18 cellular contexts compared by ENCODE assay signal in genomic region chr7:28017372-28017771, GRCh38.
DNase-seq lines count a peak whose midpoint lies in the region; FAIRE-seq and TF ChIP-seq lines count a peak whose summit lies in the region.
"Had no signal": no experiment of that assay in that cellular context is flagged by ENCODE, and none has a peak within 500 bp of the region (broad histone marks: within the 10 kb centered on the region; RNA-seq: fewer than 3 reads in every experiment).

No MANE protein-coding gene starts in this region.

- TF ChIP-seq CTCF in fibroblast of pulmonary artery (IDR thresholded peaks at IDR 0.05; ENCODE audit: low read length, missing control alignments): no peak
- no peak for TF ChIP-seq CTCF in sigmoid colon (IDR thresholded peaks at IDR 0.05)

- in situ Hi-C loops in SK-MEL-5 (cut with HindIII; ENCODE audit: low pct_unique_long_range_greater_than_20kb, low sequenced_read_pairs): no loop called here

- WGBS in sigmoid colon, 2 donors: 97 to 98% methylated on average over 4 of the region's 4 CpGs
- WGBS in small intestine, 3 donors: 83 to 96% (median 94%) methylated on average over 4 of the region's 4 CpGs

- no peak for FAIRE-seq in small intestine (lab: Jason Lieb, UNC)
- FAIRE-seq: endometrium had no signal

- H3K36me3 ChIP-seq in sigmoid colon (no peaks in the 10 kb centered on the region), small intestine (ENCODE audit: control insufficient read depth in 2 of 2, insufficient read depth in 2 of 2, low read length in 2 of 2) (no peaks in the 10 kb centered on the region)
- H3K36me3 ChIP-seq: BLaER1, neutrophil had no signal

- H3K27me3 ChIP-seq in sigmoid colon (no peaks in the 10 kb centered on the region), small intestine (ENCODE audit: control insufficient read depth in 2 of 2, insufficient read depth in 2 of 2, low read length in 2 of 2) (no peaks in the 10 kb centered on the region)
- H3K27me3 ChIP-seq: BLaER1, neutrophil had no signal

- peaks cover 0 to 99% (median 69%) of the 10 kb centered on the region in 4 donors for H3K4me1 ChIP-seq in sigmoid colon
- no peaks in the 10 kb centered on the region for H3K4me1 ChIP-seq in small intestine (ENCODE audit: control insufficient read depth in 2 of 2, insufficient read depth in 1 of 2, low read depth in 1 of 2, low read length in 1 of 2)

- no peak for TF ChIP-seq POLR2A in sigmoid colon (IDR thresholded peaks at IDR 0.05)

- H3K4me3 ChIP-seq in fibroblast of pulmonary artery (replicated peaks; ENCODE audit: low read depth, low read length): no peak overlapping the region
- H3K4me3 ChIP-seq in sigmoid colon: no peak overlapping the region
- no peak overlapping the region for H3K4me3 ChIP-seq in small intestine (ENCODE audit: low read depth in 1 of 2, low read length in 2 of 2)
- H3K4me3 ChIP-seq: BLaER1 had no signal

- H3K9me3 ChIP-seq in sigmoid colon (no peaks in the 10 kb centered on the region), small intestine (ENCODE audit: control insufficient read depth, low read depth) (no peaks in the 10 kb centered on the region)
- H3K9me3 ChIP-seq: neutrophil had no signal

- intact Hi-C loops in sigmoid colon (cut with DNase I): loop anchor here (5.0 kb wide), 1 partner anchor 235 kb away; no protein-coding TSS in a partner anchor
- intact Hi-C loops in head of caudate nucleus (cut with DNase I): no loop called here

- H3K27ac ChIP-seq in sigmoid colon (peak overlapping the region in 3 of 4 donors; percentile 74 to 76 (median 75)), small intestine (ENCODE audit: low read depth in 1 of 2, low read length in 1 of 2) (no peak overlapping the region)
- H3K27ac ChIP-seq: BLaER1, neutrophil had no signal

- DNase-seq in EH (ENCODE audit: low read depth) (peak; percentile 66), SK-MEL-5 (ENCODE audit: low read depth, low spot score) (peak; percentile 41), fibroblast of pulmonary artery (ENCODE audit: low read depth) (peak; percentile 27), sigmoid colon (no peak), head of caudate nucleus (no peak), small intestine (no peak), HPDE6-E6E7 (ENCODE audit: extremely low spot score) (no peak)
- DNase-seq in stimulated activated CD4-positive, alpha-beta T cell treated with anti-CD3 and anti-CD28 coated beads, Interleukin-2, amount 100 ng/mL, for 48 hours: no peak
- DNase-seq: amniotic stem cell; DMS 273 treated with DMSO at 0.1 percent for 48 hours; hippocampal formation; left cardiac atrium; NCI-H82; stimulated activated CD4-positive, alpha-beta T cell treated with anti-CD3 and anti-CD28 coated beads, Interleukin-4, amount 100 ng/mL, for 1 hour; T-cell had no signal

- peak in 1 of 4 donors; percentile 15 for TF ChIP-seq EP300 in sigmoid colon (IDR thresholded peaks at IDR 0.05)

Comparison
In these comparisons a context has a peak if more than half of its experiments do, and no peak if none do; other contexts are left out.
1. DNase-seq: peak in EH (single experiment), SK-MEL-5 (single experiment) and fibroblast of pulmonary artery (single experiment); none in sigmoid colon (single experiment), head of caudate nucleus (0 of 42), stimulated activated CD4-positive, alpha-beta T cell treated with anti-CD3 and anti-CD28 coated beads, Interleukin-2, amount 100 ng/mL, for 48 hours (0 of 2), small intestine (single experiment) and HPDE6-E6E7 (single experiment).
2. H3K27ac ChIP-seq: peak in sigmoid colon (3 of 4); none in small intestine (0 of 2).